ENCODE assay signal across 10 cellular contexts in the genomic region with DNA sequence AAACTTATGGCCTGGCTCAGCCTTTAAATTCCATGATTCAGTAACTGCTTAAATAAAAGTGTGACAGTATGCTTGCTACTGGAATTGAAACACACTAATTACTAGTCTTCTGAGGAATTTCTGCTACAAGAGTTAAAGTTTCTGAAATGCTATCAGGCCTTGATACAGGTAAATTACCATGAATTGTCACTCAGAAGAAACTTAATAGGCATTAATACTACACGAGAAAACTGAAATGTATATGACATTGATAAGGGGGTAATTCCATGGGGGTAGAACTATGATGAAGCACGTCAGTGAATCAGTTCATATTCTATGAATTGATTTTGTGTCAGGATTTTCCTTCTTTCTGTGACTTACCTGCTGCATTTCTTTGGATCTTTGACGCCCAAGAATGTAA. TPM values are rescaled to one million over a fixed set of nuclear protein-coding genes. Genes with fewer than 3 reads are reported as not detected.
"Had no signal": no experiment of that assay in that cellular context is flagged by ENCODE, and none has a peak within 500 bp of the region (broad histone marks: within the 10 kb centered on the region; RNA-seq: fewer than 3 reads in every experiment).

No MANE protein-coding gene starts in this region.

- H3K4me3 Mint-ChIP-seq: GM23338, H9, HFFc6 had no signal

- H3K9me3 Mint-ChIP-seq: HFFc6 had no signal

- H3K27ac ChIP-seq: GM23248 had no signal

- H2AFZ ChIP-seq: GM23248, GM23338 had no signal

- H3K9me3 ChIP-seq: HAP-1 had no signal

- H3K4me3 ChIP-seq: GM23248, GM23338, HAP-1 had no signal

- H3K36me3 ChIP-seq: HAP-1 had no signal

- DNase-seq: GM23248, GOT3, H7, H9, HCEC 1CT, HFFc6 had no signal

- ATAC-seq: GM23338, HCT116 had no signal

- H3K27ac Mint-ChIP-seq: GM23338, HFFc6 had no signal

- H3K4me2 ChIP-seq: GM23338 had no signal

- H3K9ac ChIP-seq: GM23248 had no signal

RNA-seq across cellular contexts. Expression of a gene that starts 3.0 kb away (rescaled TPM):
- total RNA-seq: GM23248, HFFc6 had no signal
- polyA plus RNA-seq: GM23248 had no signal

RNA-seq across cellular contexts. Expression of a gene that starts 8.3 kb away (rescaled TPM):
- total RNA-seq: GM23248, H4, HFFc6 had no signal
- polyA plus RNA-seq: GM23248 had no signal
